In the genomic region with DNA sequence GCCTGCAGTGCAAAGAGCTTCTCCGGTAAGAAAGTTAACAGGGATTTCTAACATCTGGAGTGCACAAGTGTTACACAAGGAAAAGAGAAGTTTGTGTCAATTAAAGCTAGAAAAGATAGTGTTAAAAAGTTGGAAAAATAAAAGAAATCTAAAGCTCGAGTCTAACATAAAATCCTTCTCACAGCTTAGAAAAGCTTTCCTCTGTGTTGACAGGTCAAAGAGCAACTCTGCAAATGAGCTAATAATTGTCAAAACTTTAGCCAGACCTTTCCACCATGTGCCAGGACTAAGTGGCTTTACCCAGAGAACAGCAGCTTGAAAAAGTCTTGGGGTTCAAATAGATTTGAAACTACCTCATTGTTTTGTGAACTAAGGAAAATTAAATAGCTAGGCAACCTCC, we compare ENCODE assay signal across 1 cellular context.
TF ChIP-seq lines count a peak whose summit lies in the region.

No MANE protein-coding gene starts in this region.

TF ChIP-seq in liver, 16 proteins besides CTCF, POLR2A, EP300 and RAD21 (continued from another document):
- TF ChIP-seq, protein P1, sequence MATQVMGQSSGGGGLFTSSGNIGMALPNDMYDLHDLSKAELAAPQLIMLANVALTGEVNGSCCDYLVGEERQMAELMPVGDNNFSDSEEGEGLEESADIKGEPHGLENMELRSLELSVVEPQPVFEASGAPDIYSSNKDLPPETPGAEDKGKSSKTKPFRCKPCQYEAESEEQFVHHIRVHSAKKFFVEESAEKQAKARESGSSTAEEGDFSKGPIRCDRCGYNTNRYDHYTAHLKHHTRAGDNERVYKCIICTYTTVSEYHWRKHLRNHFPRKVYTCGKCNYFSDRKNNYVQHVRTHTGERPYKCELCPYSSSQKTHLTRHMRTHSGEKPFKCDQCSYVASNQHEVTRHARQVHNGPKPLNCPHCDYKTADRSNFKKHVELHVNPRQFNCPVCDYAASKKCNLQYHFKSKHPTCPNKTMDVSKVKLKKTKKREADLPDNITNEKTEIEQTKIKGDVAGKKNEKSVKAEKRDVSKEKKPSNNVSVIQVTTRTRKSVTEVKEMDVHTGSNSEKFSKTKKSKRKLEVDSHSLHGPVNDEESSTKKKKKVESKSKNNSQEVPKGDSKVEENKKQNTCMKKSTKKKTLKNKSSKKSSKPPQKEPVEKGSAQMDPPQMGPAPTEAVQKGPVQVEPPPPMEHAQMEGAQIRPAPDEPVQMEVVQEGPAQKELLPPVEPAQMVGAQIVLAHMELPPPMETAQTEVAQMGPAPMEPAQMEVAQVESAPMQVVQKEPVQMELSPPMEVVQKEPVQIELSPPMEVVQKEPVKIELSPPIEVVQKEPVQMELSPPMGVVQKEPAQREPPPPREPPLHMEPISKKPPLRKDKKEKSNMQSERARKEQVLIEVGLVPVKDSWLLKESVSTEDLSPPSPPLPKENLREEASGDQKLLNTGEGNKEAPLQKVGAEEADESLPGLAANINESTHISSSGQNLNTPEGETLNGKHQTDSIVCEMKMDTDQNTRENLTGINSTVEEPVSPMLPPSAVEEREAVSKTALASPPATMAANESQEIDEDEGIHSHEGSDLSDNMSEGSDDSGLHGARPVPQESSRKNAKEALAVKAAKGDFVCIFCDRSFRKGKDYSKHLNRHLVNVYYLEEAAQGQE (IDR thresholded peaks at IDR 0.05), result no peak
- TF ChIP-seq, protein P2, sequence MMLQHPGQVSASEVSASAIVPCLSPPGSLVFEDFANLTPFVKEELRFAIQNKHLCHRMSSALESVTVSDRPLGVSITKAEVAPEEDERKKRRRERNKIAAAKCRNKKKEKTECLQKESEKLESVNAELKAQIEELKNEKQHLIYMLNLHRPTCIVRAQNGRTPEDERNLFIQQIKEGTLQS (IDR thresholded peaks at IDR 0.05), result no peak
- TF ChIP-seq HNF4A (conservative IDR thresholded peaks at IDR 0.05) (peak; percentile 85 to 86), HNF4G (IDR thresholded peaks at IDR 0.05) (peak; percentile 54), RXRA (IDR thresholded peaks at IDR 0.05) (no peak), EGR1 (IDR thresholded peaks at IDR 0.05; ENCODE audit: low read depth in 2 of 2) (no peak), NR2F2 (IDR thresholded peaks at IDR 0.05) (peak; percentile 27), JUND (IDR thresholded peaks at IDR 0.05) (peak; percentile 37 to 54), YY1 (IDR thresholded peaks at IDR 0.05) (peak; percentile 70), SP1 (IDR thresholded peaks at IDR 0.05) (peak; percentile 82), FOXA1 (IDR thresholded peaks at IDR 0.05) (no peak), TAF1 (conservative IDR thresholded peaks at IDR 0.05) (peak; percentile 22), GABPA (IDR thresholded peaks at IDR 0.05 in 1 of 2, conservative IDR thresholded peaks at IDR 0.05 in 1 of 2) (no peak)
- TF ChIP-seq, protein P3, sequence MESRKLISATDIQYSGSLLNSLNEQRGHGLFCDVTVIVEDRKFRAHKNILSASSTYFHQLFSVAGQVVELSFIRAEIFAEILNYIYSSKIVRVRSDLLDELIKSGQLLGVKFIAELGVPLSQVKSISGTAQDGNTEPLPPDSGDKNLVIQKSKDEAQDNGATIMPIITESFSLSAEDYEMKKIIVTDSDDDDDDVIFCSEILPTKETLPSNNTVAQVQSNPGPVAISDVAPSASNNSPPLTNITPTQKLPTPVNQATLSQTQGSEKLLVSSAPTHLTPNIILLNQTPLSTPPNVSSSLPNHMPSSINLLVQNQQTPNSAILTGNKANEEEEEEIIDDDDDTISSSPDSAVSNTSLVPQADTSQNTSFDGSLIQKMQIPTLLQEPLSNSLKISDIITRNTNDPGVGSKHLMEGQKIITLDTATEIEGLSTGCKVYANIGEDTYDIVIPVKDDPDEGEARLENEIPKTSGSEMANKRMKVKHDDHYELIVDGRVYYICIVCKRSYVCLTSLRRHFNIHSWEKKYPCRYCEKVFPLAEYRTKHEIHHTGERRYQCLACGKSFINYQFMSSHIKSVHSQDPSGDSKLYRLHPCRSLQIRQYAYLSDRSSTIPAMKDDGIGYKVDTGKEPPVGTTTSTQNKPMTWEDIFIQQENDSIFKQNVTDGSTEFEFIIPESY (IDR thresholded peaks at IDR 0.05), result no peak
- TF ChIP-seq, protein P4, sequence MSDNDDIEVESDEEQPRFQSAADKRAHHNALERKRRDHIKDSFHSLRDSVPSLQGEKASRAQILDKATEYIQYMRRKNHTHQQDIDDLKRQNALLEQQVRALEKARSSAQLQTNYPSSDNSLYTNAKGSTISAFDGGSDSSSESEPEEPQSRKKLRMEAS (IDR thresholded peaks at IDR 0.05), result peak; percentile 88
TF ChIP-seq in liver: peak in this region for 9.
